Comparison of ENCODE assay signal across 20 cellular contexts in the genomic region with DNA sequence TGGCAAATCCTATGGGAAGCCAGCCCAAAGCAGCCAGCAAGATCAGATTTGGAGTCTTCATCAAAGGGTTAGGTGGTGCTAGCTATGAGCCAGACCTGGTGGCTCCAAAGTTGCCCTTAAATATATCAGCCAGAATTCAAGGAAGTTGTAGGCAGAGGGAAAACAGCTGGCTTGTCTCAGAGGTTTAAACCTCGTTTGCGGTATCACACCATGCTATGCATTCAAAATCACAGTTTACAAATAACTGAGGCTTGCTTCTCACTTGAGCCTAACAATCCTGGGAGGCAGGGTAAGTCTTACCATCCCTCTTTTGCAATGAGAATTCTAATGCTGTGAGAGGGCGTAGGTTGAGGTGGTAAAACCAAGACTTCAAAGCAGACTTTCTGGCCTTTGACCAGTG.
DNase-seq lines count a peak whose midpoint lies in the region; ATAC-seq and TF ChIP-seq lines count a peak whose summit lies in the region.
"Had no signal": no experiment of that assay in that cellular context is flagged by ENCODE, and none has a peak within 500 bp of the region (broad histone marks: within the 10 kb centered on the region; RNA-seq: fewer than 3 reads in every experiment).

No MANE protein-coding gene starts in this region.

- no peak overlapping the region for H3K4me3 ChIP-seq in CD4-positive, CD25-positive, alpha-beta regulatory T cell (ENCODE audit: low read depth, low read length)
- H3K4me3 ChIP-seq in fibroblast of villous mesenchyme (ENCODE audit: low read depth, low read length), result no peak overlapping the region
- no peak overlapping the region for H3K4me3 ChIP-seq in osteoblast (ENCODE audit: insufficient read depth, low read length)
- no peak overlapping the region for H3K4me3 ChIP-seq in vagina
- H3K4me3 ChIP-seq: K562 had no signal

- no peaks in the 10 kb centered on the region for H3K27me3 Mint-ChIP-seq in CD4-positive, CD25-positive, alpha-beta regulatory T cell

- H3K36me3 ChIP-seq in CD4-positive, CD25-positive, alpha-beta regulatory T cell (ENCODE audit: control insufficient read depth, insufficient read depth, low read length), result no peaks in the 10 kb centered on the region
- no peaks in the 10 kb centered on the region for H3K36me3 ChIP-seq in osteoblast (ENCODE audit: insufficient read depth, low read length)
- H3K36me3 ChIP-seq in vagina, result no peaks in the 10 kb centered on the region
- H3K36me3 ChIP-seq: BE2C had no signal

- peaks cover 0 to 6% (median 0%) of the 10 kb centered on the region in 7 donors for H3K9me3 Mint-ChIP-seq in CD4-positive, CD25-positive, alpha-beta regulatory T cell
- H3K9me3 Mint-ChIP-seq: CD8-positive, alpha-beta T cell; HFFc6 had no signal

- H3K4me1 ChIP-seq in CD4-positive, CD25-positive, alpha-beta regulatory T cell (ENCODE audit: control insufficient read depth, insufficient read depth, low read length, poor library complexity, severe bottlenecking), result peaks cover 2% of the 10 kb centered on the region
- H3K4me1 ChIP-seq in osteoblast (ENCODE audit: insufficient read depth, low read length) (no peaks in the 10 kb centered on the region), vagina (no peaks in the 10 kb centered on the region)
- H3K4me1 ChIP-seq: BE2C had no signal

- H3K4me2 ChIP-seq in osteoblast (ENCODE audit: insufficient read depth, low read length), result no peak overlapping the region

- no peak for DNase-seq in CD4-positive, CD25-positive, alpha-beta regulatory T cell
- DNase-seq in fibroblast of villous mesenchyme (ENCODE audit: low read depth), result peak; percentile 85
- peak; percentile 47 for DNase-seq in osteoblast (ENCODE audit: insufficient read length, low spot score, missing footprints)
- no peak for DNase-seq in vagina (ENCODE audit: extremely low spot score in 2 of 2)
- no peak for DNase-seq in cardiac septum (ENCODE audit: low spot score)
- DNase-seq: ACHN; BE2C; CD8-positive, alpha-beta T cell; COR-L47; DMS153; DND-41; GDM1; GOT3; HCEC 1CT; HFFc6 had no signal

- TF ChIP-seq POLR2A in vagina (IDR thresholded peaks at IDR 0.05), result no peak

- peak overlapping the region in 2 of 3 donors; percentile 15 to 16 for H3K27ac Mint-ChIP-seq in CD4-positive, CD25-positive, alpha-beta regulatory T cell
- H3K27ac Mint-ChIP-seq: CD8-positive, alpha-beta T cell; HFFc6 had no signal

- H2AFZ ChIP-seq in osteoblast (ENCODE audit: low read length), result no peak overlapping the region

- intact Hi-C loops in vagina (cut with DNase I) (no loop called here), cardiac septum (cut with DNase I) (no loop called here)

- H3K36me3 Mint-ChIP-seq in CD4-positive, CD25-positive, alpha-beta regulatory T cell, result peaks cover 4% of the 10 kb centered on the region
- H3K36me3 Mint-ChIP-seq: CD8-positive, alpha-beta T cell had no signal

- no peak for TF ChIP-seq CTCF in fibroblast of villous mesenchyme (IDR thresholded peaks at IDR 0.05; ENCODE audit: insufficient read depth, low read depth, low read length)
- no peak for TF ChIP-seq CTCF in osteoblast (IDR thresholded peaks at IDR 0.05; ENCODE audit: extremely low read depth, low read depth, low read length)
- no peak for TF ChIP-seq CTCF in vagina (IDR thresholded peaks at IDR 0.05)

- no peaks in the 10 kb centered on the region for H3K27me3 ChIP-seq in CD4-positive, CD25-positive, alpha-beta regulatory T cell (ENCODE audit: control insufficient read depth, insufficient read depth, low read length)
- peaks cover 4% of the 10 kb centered on the region for H3K27me3 ChIP-seq in osteoblast (ENCODE audit: insufficient read depth, low read length)
- H3K27me3 ChIP-seq in vagina, result no peaks in the 10 kb centered on the region
- H3K27me3 ChIP-seq: BE2C had no signal

- no peaks in the 10 kb centered on the region for H3K9me3 ChIP-seq in CD4-positive, CD25-positive, alpha-beta regulatory T cell (ENCODE audit: control insufficient read depth in 2 of 2, low read length in 2 of 2)
- no peaks in the 10 kb centered on the region for H3K9me3 ChIP-seq in osteoblast (ENCODE audit: low read depth, low read length)
- H3K9me3 ChIP-seq in vagina, result no peaks in the 10 kb centered on the region
- H3K9me3 ChIP-seq: BE2C had no signal

- H3K27ac ChIP-seq in CD4-positive, CD25-positive, alpha-beta regulatory T cell (ENCODE audit: insufficient read depth, low read length, poor library complexity, severe bottlenecking), result no peak overlapping the region
- no peak overlapping the region for H3K27ac ChIP-seq in osteoblast (ENCODE audit: low read depth, low read length)
- H3K27ac ChIP-seq in vagina, result no peak overlapping the region
- H3K27ac ChIP-seq: C4-2B, HL-60 had no signal

- no peaks in the 10 kb centered on the region for H4K20me1 ChIP-seq in osteoblast (ENCODE audit: insufficient read depth, low read length)

- H3K79me2 ChIP-seq in osteoblast (ENCODE audit: insufficient read depth, low read length), result no peaks in the 10 kb centered on the region

- no peak for ATAC-seq in CD4-positive, CD25-positive, alpha-beta regulatory T cell (ENCODE audit: low read depth in 2 of 2)
- ATAC-seq in HG03571 (IDR thresholded peaks at IDR 0.05; ENCODE audit: unreplicated experiment) (no peak), GM21825 (IDR thresholded peaks at IDR 0.05; ENCODE audit: unreplicated experiment) (no peak)
- ATAC-seq: CD8-positive, alpha-beta T cell; K562 had no signal

- H3K4me3 Mint-ChIP-seq in CD4-positive, CD25-positive, alpha-beta regulatory T cell, result no peak overlapping the region
- H3K4me3 Mint-ChIP-seq: CD8-positive, alpha-beta T cell; HFFc6 had no signal

- H3K4me1 Mint-ChIP-seq in CD4-positive, CD25-positive, alpha-beta regulatory T cell, result peaks cover 10 to 62% (median 13%) of the 10 kb centered on the region in 4 donors

Comparison
In these comparisons a context has a peak if more than half of its experiments do, and no peak if none do; other contexts are left out.
1. DNase-seq: peak in fibroblast of villous mesenchyme (single experiment) and osteoblast (single experiment); none in CD4-positive, CD25-positive, alpha-beta regulatory T cell (0 of 3), vagina (0 of 2) and cardiac septum (single experiment).